ENCODE assay signal across 10 cellular contexts in genomic region chr3:189981668-189982067, GRCh38.
A peak's percentile ranks its signal among the peaks of the same experiment; 100 is the strongest.
DNase-seq lines count a peak whose midpoint lies in the region; ATAC-seq and TF ChIP-seq lines count a peak whose summit lies in the region.
"Had no signal": no experiment of that assay in that cellular context is flagged by ENCODE, and none has a peak within 500 bp of the region (broad histone marks: within the 10 kb centered on the region; RNA-seq: fewer than 3 reads in every experiment).

No MANE protein-coding gene starts in this region.

- H3K27me3 ChIP-seq in SJSA1 (replicated peaks) (no peaks in the 10 kb centered on the region), psoas muscle (ENCODE audit: insufficient read depth in 3 of 3, low read length in 2 of 3) (no peaks in the 10 kb centered on the region)

- H3K9me3 ChIP-seq in SJSA1 (replicated peaks): no peaks in the 10 kb centered on the region
- no peaks in the 10 kb centered on the region for H3K9me3 ChIP-seq in psoas muscle

- H3K27ac ChIP-seq in SJSA1 (peak overlapping the region; percentile 31; the same call in 1 of the 2 replicates), psoas muscle (no peak overlapping the region)

- TF ChIP-seq CTCF in fibroblast of pulmonary artery (IDR thresholded peaks at IDR 0.05; ENCODE audit: low read length, missing control alignments): no peak
- no peak for TF ChIP-seq CTCF in psoas muscle (IDR thresholded peaks at IDR 0.05)

- peaks cover 25% of the 10 kb centered on the region for H3K4me1 ChIP-seq in SJSA1 (replicated peaks)
- peaks cover 6% of the 10 kb centered on the region for H3K4me1 ChIP-seq in psoas muscle

- intact Hi-C loops in psoas muscle (cut with DNase I): no loop called here

- ATAC-seq in psoas muscle (peak; percentile 27 to 67 (median 42)), HG02571 (IDR thresholded peaks at IDR 0.05; ENCODE audit: unreplicated experiment) (no peak), HG03565 (IDR thresholded peaks at IDR 0.05; ENCODE audit: unreplicated experiment) (no peak)

- DNase-seq in COLO829 (ENCODE audit: low spot score): peak; percentile 54
- peak in 1 of 2 experiments; percentile 58 for DNase-seq in SJSA1 (ENCODE audit: low read depth in 1 of 2, low spot score in 2 of 2)
- DNase-seq in fibroblast of pulmonary artery (ENCODE audit: low read depth): peak; percentile 83
- no peak for DNase-seq in psoas muscle
- DNase-seq in effector CD4-positive, alpha-beta T cell: no peak
- DNase-seq in NK-92 (lab: John Stamatoyannopoulos, UW; ENCODE audit: unreplicated experiment): no peak
- DNase-seq: activated CD4-positive, alpha-beta T cell treated with anti-CD3 and anti-CD28 coated beads, Interleukin-2, amount 50 U/mL, for 4 hours; MM.1S had no signal

- no peak overlapping the region for H3K4me3 ChIP-seq in SJSA1
- no peak overlapping the region for H3K4me3 ChIP-seq in fibroblast of pulmonary artery (replicated peaks; ENCODE audit: low read depth, low read length)
- H3K4me3 ChIP-seq in psoas muscle: no peak overlapping the region

- H3K36me3 ChIP-seq in SJSA1: peaks cover 38% of the 10 kb centered on the region
- H3K36me3 ChIP-seq in psoas muscle (ENCODE audit: insufficient read depth in 1 of 2, low read depth in 1 of 2): no peaks in the 10 kb centered on the region

Comparison
In these comparisons a context has a peak if more than half of its experiments do, and no peak if none do; other contexts are left out.
1. DNase-seq: peak in COLO829 (single experiment) and fibroblast of pulmonary artery (single experiment); none in psoas muscle (0 of 2), effector CD4-positive, alpha-beta T cell (single experiment) and NK-92 (single experiment).
2. ATAC-seq: peak in psoas muscle (4 of 4); none in HG02571 (single experiment) and HG03565 (single experiment).